ENCODE assay signal across 8 cellular contexts in the genomic region with DNA sequence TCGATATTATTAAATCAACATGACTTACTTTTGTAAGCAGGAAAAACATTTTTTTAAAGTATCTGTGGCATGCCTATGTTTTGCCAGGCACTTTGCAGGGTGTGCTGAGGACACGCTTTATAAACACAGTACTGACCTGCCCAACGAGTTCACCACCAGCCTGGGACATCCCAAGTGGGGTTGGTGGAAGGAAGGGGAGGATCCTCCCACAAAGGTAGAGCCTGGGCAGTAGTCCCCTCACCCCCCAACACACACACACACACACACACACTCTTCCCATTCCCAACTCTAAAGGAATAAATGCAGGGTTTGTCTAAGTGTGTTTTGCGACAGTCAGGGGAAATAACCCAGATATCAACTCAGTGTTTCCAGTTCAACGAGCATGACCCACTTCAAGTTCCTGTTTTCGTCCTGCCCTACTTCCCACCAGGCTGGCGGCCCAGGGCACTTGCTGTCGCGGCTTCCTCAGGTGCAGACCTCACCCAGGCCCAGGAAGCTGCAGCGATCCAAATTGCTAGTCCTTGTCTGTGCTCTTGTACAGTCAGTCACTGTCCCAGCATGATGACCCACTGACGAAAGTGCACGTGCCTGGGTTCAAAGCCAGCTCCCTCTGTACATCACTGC. TPM values are rescaled to one million over a fixed set of nuclear protein-coding genes. Genes with fewer than 3 reads are reported as not detected.
DNase-seq lines count a peak whose midpoint lies in the region; ATAC-seq and TF ChIP-seq lines count a peak whose summit lies in the region.

No MANE protein-coding gene starts in this region.

- H3K4me2 ChIP-seq in IMR-90 (ENCODE audit: low read depth, low read length) (peak overlapping the region; percentile 44), parathyroid adenoma (ENCODE audit: low read length) (peak overlapping the region; percentile 36)

- intact Hi-C loops in IMR-90 (cut with micrococcal nuclease): loop anchor here (5.0 kb wide), 1 partner anchor 1757 kb away; no protein-coding TSS in a partner anchor

- no peak overlapping the region for H2BK15ac ChIP-seq in IMR-90 (ENCODE audit: low read depth, low read length)

- H3K36me3 ChIP-seq in BE2C (peaks cover 14% of the 10 kb centered on the region), IMR-90 (ENCODE audit: control insufficient read depth, insufficient read depth, low read length) (peaks cover 9% of the 10 kb centered on the region), duodenal mucosa (ENCODE audit: control insufficient read depth in 1 of 2, insufficient read depth in 2 of 2, low read length in 2 of 2) (no peaks in the 10 kb centered on the region), parathyroid adenoma (ENCODE audit: control insufficient read depth, insufficient read depth, low read length) (no peaks in the 10 kb centered on the region), brain microvascular endothelial cell (replicated peaks) (no peaks in the 10 kb centered on the region)

- no peak for TF ChIP-seq RAD21 in IMR-90 (IDR thresholded peaks at IDR 0.05; ENCODE audit: low read length)

- H3K4me3 ChIP-seq in BE2C (ENCODE audit: low read depth, low read length): peak overlapping the region; percentile 27
- H3K4me3 ChIP-seq in IMR-90 (ENCODE audit: insufficient read depth, low read depth, low read length): no peak overlapping the region
- H3K4me3 ChIP-seq in duodenal mucosa (ENCODE audit: low read depth in 1 of 2, low read length in 2 of 2): peak overlapping the region; percentile 77 to 81
- H3K4me3 ChIP-seq in parathyroid adenoma (ENCODE audit: low read depth, low read length): peak overlapping the region; percentile 4
- no peak overlapping the region for H3K4me3 ChIP-seq in brain microvascular endothelial cell (ENCODE audit: low read depth, low read length)

- POLR2A ChIA-PET in IMR-90 (lab: Charles Lee; ENCODE audit: unreplicated experiment): no interaction called here

- H3K9me1 ChIP-seq in IMR-90 (ENCODE audit: insufficient read depth, low read length): peaks cover 23% of the 10 kb centered on the region

- H3K27me3 ChIP-seq in BE2C (no peaks in the 10 kb centered on the region), IMR-90 (ENCODE audit: control insufficient read depth, insufficient read depth, low read length) (no peaks in the 10 kb centered on the region), duodenal mucosa (ENCODE audit: control insufficient read depth in 1 of 2, insufficient read depth in 2 of 2, low read length in 2 of 2) (no peaks in the 10 kb centered on the region), parathyroid adenoma (ENCODE audit: control insufficient read depth, insufficient read depth, low read length) (no peaks in the 10 kb centered on the region), brain microvascular endothelial cell (replicated peaks) (no peaks in the 10 kb centered on the region)

- DNase-seq in BE2C: peak; percentile 60
- no peak for DNase-seq in IMR-90
- DNase-seq in brain microvascular endothelial cell: no peak
- DNase-seq in COLO829 (ENCODE audit: low spot score): no peak

- peak overlapping the region; percentile 62 for H2AK9ac ChIP-seq in IMR-90 (replicated peaks; ENCODE audit: low read depth, low read length, poor library complexity)

- peaks cover 31 to 70% of the 10 kb centered on the region in 2 experiments; a peak in 3 of 4 replicates for H3K79me1 ChIP-seq in IMR-90 (ENCODE audit: low read depth in 1 of 2, low read length in 2 of 2)

- 89% methylated on average over 7 of the region's 12 CpGs; no CpG with 5 or more reads in 1 of the 2 experiments for WGBS in IMR-90 (ENCODE audit: extremely low coverage in 2 of 2, insufficient read length in 1 of 2), 2 experiments

- no peak overlapping the region for H2AFZ ChIP-seq in IMR-90 (replicated peaks; ENCODE audit: low read length, poor library complexity)
- H2AFZ ChIP-seq in parathyroid adenoma: no peak overlapping the region

- no peak for TF ChIP-seq CTCF in BE2C (IDR thresholded peaks at IDR 0.05; ENCODE audit: low read depth, low read length)
- no peak for TF ChIP-seq CTCF in IMR-90 (conservative IDR thresholded peaks at IDR 0.05; ENCODE audit: low read depth, low read length)
- TF ChIP-seq CTCF in parathyroid adenoma (IDR thresholded peaks at IDR 0.05): no peak
- no peak for TF ChIP-seq CTCF in brain microvascular endothelial cell (IDR thresholded peaks at IDR 0.05; ENCODE audit: low read depth, low read length, missing control alignments)

- no peaks in the 10 kb centered on the region for H3K79me2 ChIP-seq in parathyroid adenoma

- peak overlapping the region; percentile 0; the same call in 1 of the 2 replicates for H2AK5ac ChIP-seq in IMR-90 (ENCODE audit: low read depth, low read length)

- H4K8ac ChIP-seq in IMR-90 (ENCODE audit: low read depth in 2 of 2, low read length in 2 of 2): no peak overlapping the region; a peak in 1 of 4 replicates

- no peak overlapping the region for H2BK5ac ChIP-seq in IMR-90 (ENCODE audit: low read depth, low read length, poor library complexity, severe bottlenecking)

- peaks cover 59% of the 10 kb centered on the region for H4K20me1 ChIP-seq in IMR-90 (ENCODE audit: insufficient read depth, low read length)

- no peak overlapping the region for H3K9ac ChIP-seq in IMR-90 (ENCODE audit: low read depth, low read length)
- peak overlapping the region in 1 of 2 donors; percentile 73 for H3K9ac ChIP-seq in duodenal mucosa (ENCODE audit: low read depth in 1 of 2, low read length in 2 of 2)
- no peak overlapping the region for H3K9ac ChIP-seq in parathyroid adenoma

- H3K14ac ChIP-seq in IMR-90 (replicated peaks; ENCODE audit: low read depth, low read length): 0 out of 2 replicates have a peak overlapping the region, but pooled peaks have one; percentile 41

- no peak for ATAC-seq in IMR-90 (ENCODE audit: low read depth)
- ATAC-seq in activated CD4-positive, CD25-positive, alpha-beta regulatory T cell treated with anti-CD3 and anti-CD28 coated beads, Interleukin-2, amount 50 U/mL, for 24 hours: peak; percentile 8 to 18
- ATAC-seq in GM19023 (IDR thresholded peaks at IDR 0.05; ENCODE audit: unreplicated experiment): no peak

- no peak overlapping the region for H3K18ac ChIP-seq in IMR-90 (ENCODE audit: low read depth, low read length)

- no peak for TF ChIP-seq POLR2A in IMR-90 (IDR thresholded peaks at IDR 0.05; ENCODE audit: low read depth, low read length)

- no peak overlapping the region for H2BK20ac ChIP-seq in IMR-90 (ENCODE audit: low read depth, low read length)

- no peak overlapping the region; the same call in 1 of the 2 replicates for H3K23ac ChIP-seq in IMR-90 (ENCODE audit: low read depth, low read length)

- H3K27ac ChIP-seq in IMR-90 (ENCODE audit: insufficient read depth, low read length) (peak overlapping the region; percentile 3; the same call in 1 of the 2 replicates), duodenal mucosa (ENCODE audit: low read depth, low read length) (no peak overlapping the region), parathyroid adenoma (peak overlapping the region; percentile 19), brain microvascular endothelial cell (no peak overlapping the region)

- no peak overlapping the region for H4K5ac ChIP-seq in IMR-90 (ENCODE audit: low read depth, low read length)

- no peaks in the 10 kb centered on the region for H3K9me3 ChIP-seq in BE2C
- H3K9me3 ChIP-seq in IMR-90 (ENCODE audit: control insufficient read depth, insufficient read depth, low read length): no peaks in the 10 kb centered on the region
- H3K9me3 ChIP-seq in duodenal mucosa (ENCODE audit: control insufficient read depth in 1 of 2, low read length in 2 of 2): no peaks in the 10 kb centered on the region
- no peaks in the 10 kb centered on the region for H3K9me3 ChIP-seq in parathyroid adenoma (ENCODE audit: control insufficient read depth, low read length)

- H3K4ac ChIP-seq in IMR-90 (ENCODE audit: low read depth, low read length): peak overlapping the region; percentile 10; the same call in 1 of the 2 replicates

- H4K91ac ChIP-seq in IMR-90 (ENCODE audit: insufficient read depth, low read depth, low read length): no peak overlapping the region

- CTCF ChIA-PET in IMR-90 (lab: Yijun Ruan, JAX): no interaction called here

- in situ Hi-C loops in IMR-90 (cut with MboI; ENCODE audit: low sequenced_read_pairs) (no loop called here), brain microvascular endothelial cell (cut with HindIII; ENCODE audit: low pct_ligation_motif_present, low sequenced_read_pairs) (no loop called here)

- H3K4me1 ChIP-seq in BE2C (peaks cover 43% of the 10 kb centered on the region), IMR-90 (ENCODE audit: control insufficient read depth, insufficient read depth, low read length) (peaks cover 45% of the 10 kb centered on the region), duodenal mucosa (ENCODE audit: control insufficient read depth in 1 of 2, insufficient read depth in 2 of 2, low read length in 2 of 2) (peaks cover 68 to 72% of the 10 kb centered on the region in 2 donors), parathyroid adenoma (peaks cover 16% of the 10 kb centered on the region)

- no peak overlapping the region for H3K56ac ChIP-seq in IMR-90 (ENCODE audit: extremely low read depth, insufficient read depth, low read length)

- no TSS peak for BruUV-seq in IMR-90 (replicated peaks; lab: Mats Ljungman, UMichigan)

- H2BK120ac ChIP-seq in IMR-90 (ENCODE audit: low read depth, low read length): no peak overlapping the region

- dilution Hi-C loops in IMR-90 (cut with HindIII; ENCODE audit: low sequenced_read_pairs, unreplicated experiment): no loop called here

TF ChIP-seq in IMR-90, 13 proteins besides CTCF, POLR2A, EP300 and RAD21 (continues in another document):
- no peak for TF ChIP-seq BHLHE40 (IDR thresholded peaks at IDR 0.05; ENCODE audit: low read depth, low read length)
- no peak for TF ChIP-seq MAFK (IDR thresholded peaks at IDR 0.05; ENCODE audit: low read depth, low read length)
- no peak for TF ChIP-seq CHD1 (IDR thresholded peaks at IDR 0.05; ENCODE audit: low read depth, low read length)
- TF ChIP-seq NFE2L2 (IDR thresholded peaks at IDR 0.05; ENCODE audit: low read depth, low read length): no peak
- TF ChIP-seq CEBPB (IDR thresholded peaks at IDR 0.05; ENCODE audit: low read depth, low read length): no peak
- TF ChIP-seq RFX5 (IDR thresholded peaks at IDR 0.05; ENCODE audit: low read depth, low read length): no peak

RNA-seq across cellular contexts. Expression of gene CERK, which starts 3.1 kb away (rescaled TPM):
- 82.7 TPM for polyA plus RNA-seq in BE2C (2012; ENCODE audit: insufficient read depth, insufficient read length, low read depth)
- 38.7 and 44.4 TPM in 2 replicates for total RNA-seq in IMR-90 (2012; rRNA removed)
- 22.8 and 25.3 TPM in 2 replicates for polyA plus RNA-seq in IMR-90 (2012; rRNA removed)
- 14.3 and 18.5 TPM in 2 replicates for polyA plus RNA-seq in IMR-90 (2012; cell fraction: cytosol; rRNA removed)
- 19.5 and 31.2 TPM in 2 replicates for polyA plus RNA-seq in IMR-90 (2012; cell fraction: nucleus; rRNA removed; ENCODE audit: low replicate concordance)

RNA-seq across cellular contexts. Expression of gene TBC1D22A, which starts 27.5 kb away (rescaled TPM):
- polyA plus RNA-seq in BE2C (2012; ENCODE audit: insufficient read depth, insufficient read length, low read depth): 7.5 TPM
- 9.0 and 9.4 TPM in 2 replicates for total RNA-seq in IMR-90 (2012; rRNA removed)
- polyA plus RNA-seq in IMR-90 (2012; rRNA removed): 16.7 and 17.3 TPM in 2 replicates
- 18.4 and 23.5 TPM in 2 replicates for polyA plus RNA-seq in IMR-90 (2012; cell fraction: cytosol; rRNA removed)
- polyA plus RNA-seq in IMR-90 (2012; cell fraction: nucleus; rRNA removed; ENCODE audit: low replicate concordance): 14.2 and 18.0 TPM in 2 replicates

Comparison
In these comparisons a context has a peak if more than half of its experiments do, and no peak if none do; other contexts are left out.
1. H3K4me3 ChIP-seq: peak in BE2C (single experiment), duodenal mucosa (2 of 2) and parathyroid adenoma (single experiment); none in IMR-90 (single experiment) and brain microvascular endothelial cell (single experiment).
2. ATAC-seq: peak in activated CD4-positive, CD25-positive, alpha-beta regulatory T cell treated with anti-CD3 and anti-CD28 coated beads, Interleukin-2, amount 50 U/mL, for 24 hours (2 of 2); none in IMR-90 (single experiment) and GM19023 (single experiment).
3. H3K27ac ChIP-seq: peak in IMR-90 (single experiment) and parathyroid adenoma (single experiment); none in duodenal mucosa (single experiment) and brain microvascular endothelial cell (single experiment).